Comparison of ENCODE assay signal across 13 cellular contexts in the genomic region with DNA sequence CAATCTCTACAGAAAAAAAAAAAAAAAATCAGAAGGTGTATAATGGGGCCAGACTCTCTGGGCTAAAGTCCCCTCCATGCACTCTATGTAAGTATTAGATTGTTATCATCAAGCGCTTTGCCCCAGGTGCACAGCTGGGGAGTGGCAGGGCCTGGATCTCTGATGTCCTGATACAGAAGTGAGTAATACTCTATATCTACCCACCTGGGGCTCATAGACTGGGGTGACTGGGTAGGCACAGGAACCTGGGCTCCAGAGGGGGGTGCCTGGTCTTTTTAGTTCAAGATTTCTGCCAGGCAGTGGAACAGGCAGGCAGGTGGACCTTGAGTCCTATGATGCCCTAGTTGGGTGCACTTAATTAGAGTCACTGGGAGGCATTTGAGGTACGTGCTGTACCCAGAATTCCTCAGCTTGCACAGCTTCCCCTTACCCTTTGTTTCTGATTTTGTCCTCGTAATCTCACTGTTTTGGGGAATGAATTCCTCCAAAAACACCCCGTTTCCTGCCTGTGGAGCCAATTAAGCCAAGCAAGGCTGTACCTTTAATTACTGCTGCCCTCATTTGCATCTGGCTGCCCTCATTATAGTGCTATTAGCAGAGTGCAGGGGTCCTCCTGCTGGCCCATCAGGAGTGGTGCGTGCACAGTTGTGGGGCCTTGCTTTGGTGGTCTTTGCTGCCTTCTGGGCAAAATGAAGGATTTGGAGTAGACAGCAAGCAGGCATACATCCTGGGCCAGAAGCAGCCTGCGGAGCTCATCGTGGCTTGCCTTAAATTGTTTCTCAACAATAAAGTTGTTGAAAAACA.
DNase-seq lines count a peak whose midpoint lies in the region; ATAC-seq, FAIRE-seq and TF ChIP-seq lines count a peak whose summit lies in the region.
"Had no signal": no experiment of that assay in that cellular context is flagged by ENCODE, and none has a peak within 500 bp of the region (broad histone marks: within the 10 kb centered on the region; RNA-seq: fewer than 3 reads in every experiment).

No MANE protein-coding gene starts in this region.

- H3K27me3 ChIP-seq in endodermal cell (ENCODE audit: control insufficient read depth, insufficient read depth, low read length, poor library complexity, severe bottlenecking) (no peaks in the 10 kb centered on the region), osteoblast (ENCODE audit: insufficient read depth, low read length) (no peaks in the 10 kb centered on the region), pancreas (no peaks in the 10 kb centered on the region)

- peaks cover 25% of the 10 kb centered on the region for H3K4me1 Mint-ChIP-seq in endodermal cell
- no peaks in the 10 kb centered on the region for H3K4me1 Mint-ChIP-seq in activated naive CD4-positive, alpha-beta T cell treated with anti-CD3 and anti-CD28 coated beads, Interleukin-2, amount 10 ng/mL, durations not matched to agents 7 days and 5 days
- H3K4me1 Mint-ChIP-seq: activated CD4-positive, alpha-beta memory T cell treated with anti-CD3 and anti-CD28 coated beads, Interleukin-2, amount 10 ng/mL, durations not matched to agents 7 days and 5 days; activated naive CD4-positive, alpha-beta T cell treated with anti-CD3 and anti-CD28 coated beads, Interleukin-2, amount 50 U/mL, for 24 hours had no signal

- H3K4me1 ChIP-seq in endodermal cell (ENCODE audit: control insufficient read depth, insufficient read depth, low read length) (no peaks in the 10 kb centered on the region), osteoblast (ENCODE audit: insufficient read depth, low read length) (no peaks in the 10 kb centered on the region), pancreas (no peaks in the 10 kb centered on the region)

- H3K9me3 Mint-ChIP-seq in endodermal cell = peaks cover 1% of the 10 kb centered on the region
- peaks cover 2% of the 10 kb centered on the region for H3K9me3 Mint-ChIP-seq in activated naive CD4-positive, alpha-beta T cell treated with anti-CD3 and anti-CD28 coated beads, Interleukin-2, amount 10 ng/mL, durations not matched to agents 7 days and 5 days
- H3K9me3 Mint-ChIP-seq: activated CD4-positive, alpha-beta memory T cell treated with anti-CD3 and anti-CD28 coated beads, Interleukin-2, amount 10 ng/mL, durations not matched to agents 7 days and 5 days; activated naive CD4-positive, alpha-beta T cell treated with anti-CD3 and anti-CD28 coated beads, Interleukin-2, amount 50 U/mL, for 24 hours had no signal

- H3K27ac ChIP-seq in endodermal cell (ENCODE audit: low read depth, low read length) (no peak overlapping the region), osteoblast (ENCODE audit: low read depth, low read length) (no peak overlapping the region), pancreas (no peak overlapping the region)

- intact Hi-C loops in pancreas (cut with DNase I) = no loop called here

- no peak overlapping the region for H3K27ac Mint-ChIP-seq in endodermal cell
- H3K27ac Mint-ChIP-seq in activated naive CD4-positive, alpha-beta T cell treated with anti-CD3 and anti-CD28 coated beads, Interleukin-2, amount 10 ng/mL, durations not matched to agents 7 days and 5 days = no peak overlapping the region
- H3K27ac Mint-ChIP-seq: activated CD4-positive, alpha-beta memory T cell treated with anti-CD3 and anti-CD28 coated beads, Interleukin-2, amount 10 ng/mL, durations not matched to agents 7 days and 5 days; activated naive CD4-positive, alpha-beta T cell treated with anti-CD3 and anti-CD28 coated beads, Interleukin-2, amount 50 U/mL, for 24 hours had no signal

- TF ChIP-seq CTCF in NB4 (IDR thresholded peaks at IDR 0.05; ENCODE audit: low read depth, low read length) (peak; percentile 26), endodermal cell (conservative IDR thresholded peaks at IDR 0.05) (peak; percentile 85), osteoblast (IDR thresholded peaks at IDR 0.05; ENCODE audit: extremely low read depth, low read depth, low read length) (peak; percentile 42), pancreas (IDR thresholded peaks at IDR 0.05) (no peak)

- H3K36me3 Mint-ChIP-seq in endodermal cell (ENCODE audit: low read depth) = no peaks in the 10 kb centered on the region
- H3K36me3 Mint-ChIP-seq in activated naive CD4-positive, alpha-beta T cell treated with anti-CD3 and anti-CD28 coated beads, Interleukin-2, amount 10 ng/mL, durations not matched to agents 7 days and 5 days = peaks cover 4% of the 10 kb centered on the region

- H3K4me3 Mint-ChIP-seq in endodermal cell = no peak overlapping the region
- H3K4me3 Mint-ChIP-seq in activated naive CD4-positive, alpha-beta T cell treated with anti-CD3 and anti-CD28 coated beads, Interleukin-2, amount 10 ng/mL, durations not matched to agents 7 days and 5 days = no peak overlapping the region
- H3K4me3 Mint-ChIP-seq: activated CD4-positive, alpha-beta memory T cell treated with anti-CD3 and anti-CD28 coated beads, Interleukin-2, amount 10 ng/mL, durations not matched to agents 7 days and 5 days; activated naive CD4-positive, alpha-beta T cell treated with anti-CD3 and anti-CD28 coated beads, Interleukin-2, amount 50 U/mL, for 24 hours; naive thymus-derived CD4-positive, alpha-beta T cell had no signal

- ATAC-seq in pancreas = no peak
- ATAC-seq: naive thymus-derived CD4-positive, alpha-beta T cell had no signal

- FAIRE-seq in pancreas (lab: Jason Lieb, UNC) = no peak
- FAIRE-seq: A204.1 had no signal

- CTCF ChIA-PET in activated naive CD4-positive, alpha-beta T cell treated with anti-CD3 and anti-CD28 coated beads, Interleukin-2, amount 10 ng/mL, durations not matched to agents 7 days and 5 days (lab: Charles Lee) = interaction anchor here (0.6 kb wide), 1 partner anchor 239 kb away, joined by 3 read pairs; no protein-coding TSS in a partner anchor

- H3K4me3 ChIP-seq in NB4 (ENCODE audit: low read depth, low read length) = no peak overlapping the region
- no peak overlapping the region for H3K4me3 ChIP-seq in endodermal cell (ENCODE audit: low read length)
- no peak overlapping the region for H3K4me3 ChIP-seq in osteoblast (ENCODE audit: insufficient read depth, low read length)
- no peak overlapping the region for H3K4me3 ChIP-seq in pancreas

- WGBS in endodermal cell (ENCODE audit: insufficient coverage in 1 of 2, insufficient read length in 1 of 2), 2 experiments = 76 to 87% methylated on average over 3 to 7 of the region's 7 CpGs
- WGBS in pancreas, 2 donors = 91 to 95% methylated on average over 7 of the region's 7 CpGs

- no peak for TF ChIP-seq POLR2A in NB4 (IDR thresholded peaks at IDR 0.05; ENCODE audit: extremely low read depth, insufficient read length)

- H3K4me2 ChIP-seq in osteoblast (ENCODE audit: insufficient read depth, low read length) = no peak overlapping the region

- no peaks in the 10 kb centered on the region for H3K27me3 Mint-ChIP-seq in endodermal cell (ENCODE audit: insufficient read depth)
- H3K27me3 Mint-ChIP-seq in activated naive CD4-positive, alpha-beta T cell treated with anti-CD3 and anti-CD28 coated beads, Interleukin-2, amount 10 ng/mL, durations not matched to agents 7 days and 5 days = no peaks in the 10 kb centered on the region
- H3K27me3 Mint-ChIP-seq: activated CD4-positive, alpha-beta memory T cell treated with anti-CD3 and anti-CD28 coated beads, Interleukin-2, amount 10 ng/mL, durations not matched to agents 7 days and 5 days; activated naive CD4-positive, alpha-beta T cell treated with anti-CD3 and anti-CD28 coated beads, Interleukin-2, amount 50 U/mL, for 24 hours; naive thymus-derived CD4-positive, alpha-beta T cell had no signal

- no peaks in the 10 kb centered on the region for H3K79me2 ChIP-seq in osteoblast (ENCODE audit: insufficient read depth, low read length)

- DNase-seq in NCI-H1105 treated with DMSO at 0.1 percent for 48 hours (lab: John Stamatoyannopoulos, UW) (peak; percentile 34), NCI-H1105 (lab: John Stamatoyannopoulos, UW) (no peak), NB4 (ENCODE audit: low read depth) (peak; percentile 14), endodermal cell (peak; percentile 82), osteoblast (ENCODE audit: insufficient read length, low spot score, missing footprints) (no peak), NCI-H2081 treated with DMSO at 0.1 percent for 48 hours (lab: John Stamatoyannopoulos, UW) (no peak), pancreas (no peak)
- DNase-seq in activated naive CD4-positive, alpha-beta T cell treated with anti-CD3 and anti-CD28 coated beads, Interleukin-2, amount 10 ng/mL, durations not matched to agents 7 days and 5 days = no peak
- DNase-seq: activated CD4-positive, alpha-beta memory T cell treated with anti-CD3 and anti-CD28 coated beads, Interleukin-2, amount 10 ng/mL, durations not matched to agents 7 days and 5 days; naive thymus-derived CD4-positive, alpha-beta T cell; stimulated activated CD8-positive, alpha-beta memory T cell treated with anti-CD3 and anti-CD28 coated beads, Interleukin-4, amount 100 ng/mL, for 48 hours had no signal

- H3K36me3 ChIP-seq in endodermal cell (ENCODE audit: control insufficient read depth, insufficient read depth, low read length) = no peaks in the 10 kb centered on the region
- no peaks in the 10 kb centered on the region for H3K36me3 ChIP-seq in osteoblast (ENCODE audit: insufficient read depth, low read length)
- no peaks in the 10 kb centered on the region for H3K36me3 ChIP-seq in pancreas

- H3K9me3 ChIP-seq in endodermal cell (ENCODE audit: control insufficient read depth, low read length) = no peaks in the 10 kb centered on the region
- H3K9me3 ChIP-seq in osteoblast (ENCODE audit: low read depth, low read length) = no peaks in the 10 kb centered on the region
- H3K9me3 ChIP-seq in pancreas = no peaks in the 10 kb centered on the region

- no peak overlapping the region for H2AFZ ChIP-seq in osteoblast (ENCODE audit: low read length)

- H3K9ac ChIP-seq in endodermal cell (ENCODE audit: extremely low read depth, low read length, poor library complexity, severe bottlenecking) = no peak overlapping the region

- H4K20me1 ChIP-seq in osteoblast (ENCODE audit: insufficient read depth, low read length) = no peaks in the 10 kb centered on the region

Comparison
In these comparisons a context has a peak if more than half of its experiments do, and no peak if none do; other contexts are left out.
1. DNase-seq: peak in NCI-H1105 treated with DMSO at 0.1 percent for 48 hours (single experiment), NB4 (single experiment) and endodermal cell (single experiment); none in NCI-H1105 (single experiment), osteoblast (single experiment), activated naive CD4-positive, alpha-beta T cell treated with anti-CD3 and anti-CD28 coated beads, Interleukin-2, amount 10 ng/mL, durations not matched to agents 7 days and 5 days (single experiment), NCI-H2081 treated with DMSO at 0.1 percent for 48 hours (single experiment) and pancreas (0 of 6).
2. CTCF ChIP-seq: peak in NB4 (single experiment), endodermal cell (single experiment) and osteoblast (single experiment); none in pancreas (0 of 4).